ENCODE assay signal across 18 cellular contexts in genomic region chr9:120617637-120617979, GRCh38. TPM values are rescaled to one million over a fixed set of nuclear protein-coding genes. Genes with fewer than 3 reads are reported as not detected.
A peak's percentile ranks its signal among the peaks of the same experiment; 100 is the strongest.
DNase-seq lines count a peak whose midpoint lies in the region; ATAC-seq, FAIRE-seq and TF ChIP-seq lines count a peak whose summit lies in the region.
"Had no signal": no experiment of that assay in that cellular context is flagged by ENCODE, and none has a peak within 500 bp of the region (broad histone marks: within the 10 kb centered on the region; RNA-seq: fewer than 3 reads in every experiment).

No MANE protein-coding gene starts in this region.

- H3K4me3 ChIP-seq in AG10803 (ENCODE audit: low read length): no peak overlapping the region
- H3K4me3 ChIP-seq: SJSA1, transverse colon had no signal

- DNase-seq in AG10803 (ENCODE audit: low read depth) (peak; percentile 62), LHCN-M2 (ENCODE audit: low read depth) (peak; percentile 5), left lobe of liver (ENCODE audit: low spot score) (no peak), HT-29 (ENCODE audit: low spot score) (no peak), cardiac septum (ENCODE audit: low spot score) (no peak), D721Med (ENCODE audit: insufficient read length, low spot score) (no peak)
- DNase-seq in activated CD4-positive, alpha-beta T cell treated with anti-CD3 and anti-CD28 coated beads for 36 hours: no peak
- DNase-seq: activated CD8-positive, alpha-beta memory T cell treated with anti-CD3 and anti-CD28 coated beads, Interleukin-2, amount 10 ng/mL, durations not matched to agents 7 days and 5 days; DND-41; KG1; transverse colon had no signal

- CTCF ChIA-PET in activated CD4-positive, alpha-beta T cell treated with anti-CD3 and anti-CD28 coated beads for 36 hours (lab: Charles Lee): interaction anchor here (0.8 to 1.7 kb wide), 2 partner anchors 9 to 94 kb away, joined by 3 to 5 read pairs; no protein-coding TSS in a partner anchor

- intact Hi-C loops in cardiac septum (cut with DNase I): no loop called here
- intact Hi-C loops in activated CD4-positive, alpha-beta T cell treated with anti-CD3 and anti-CD28 coated beads for 36 hours (cut with DNase I, micrococcal nuclease): loop anchor here (5.0 to 10.0 kb wide), 4 partner anchors 95 to 447 kb away; partner anchors contain the start of gene MEGF9 (in 1 of the 2)

- no peak overlapping the region for H3K27ac Mint-ChIP-seq in activated CD4-positive, alpha-beta T cell treated with anti-CD3 and anti-CD28 coated beads for 36 hours
- H3K27ac Mint-ChIP-seq: activated CD8-positive, alpha-beta memory T cell treated with anti-CD3 and anti-CD28 coated beads, Interleukin-2, amount 10 ng/mL, durations not matched to agents 7 days and 5 days; activated naive CD4-positive, alpha-beta T cell treated with anti-CD3 and anti-CD28 coated beads, Interleukin-2, amount 50 U/mL, for 24 hours; memory B cell had no signal

- TF ChIP-seq CTCF in AG10803 (conservative IDR thresholded peaks at IDR 0.05; ENCODE audit: low read length): no peak
- no peak for TF ChIP-seq CTCF in D721Med (IDR thresholded peaks at IDR 0.05; ENCODE audit: insufficient read depth, missing control alignments)

- no peaks in the 10 kb centered on the region for H3K36me3 Mint-ChIP-seq in activated CD4-positive, alpha-beta T cell treated with anti-CD3 and anti-CD28 coated beads for 36 hours (ENCODE audit: low read depth)
- H3K36me3 Mint-ChIP-seq: activated CD8-positive, alpha-beta memory T cell treated with anti-CD3 and anti-CD28 coated beads, Interleukin-2, amount 10 ng/mL, durations not matched to agents 7 days and 5 days; activated naive CD4-positive, alpha-beta T cell treated with anti-CD3 and anti-CD28 coated beads, Interleukin-2, amount 50 U/mL, for 24 hours had no signal

- peaks cover 5% of the 10 kb centered on the region for H3K4me1 Mint-ChIP-seq in activated CD4-positive, alpha-beta T cell treated with anti-CD3 and anti-CD28 coated beads for 36 hours

- H3K27ac ChIP-seq in angular gyrus (ENCODE audit: low read depth, low read length): peak overlapping the region; percentile 57
- H3K27ac ChIP-seq: SJSA1, transverse colon had no signal

- no peaks in the 10 kb centered on the region for H3K9me3 Mint-ChIP-seq in activated CD4-positive, alpha-beta T cell treated with anti-CD3 and anti-CD28 coated beads for 36 hours (ENCODE audit: low read depth)
- H3K9me3 Mint-ChIP-seq: activated naive CD4-positive, alpha-beta T cell treated with anti-CD3 and anti-CD28 coated beads, Interleukin-2, amount 50 U/mL, for 24 hours; memory B cell had no signal

- H3K4me3 Mint-ChIP-seq in activated CD4-positive, alpha-beta T cell treated with anti-CD3 and anti-CD28 coated beads for 36 hours: no peak overlapping the region
- H3K4me3 Mint-ChIP-seq: activated CD8-positive, alpha-beta memory T cell treated with anti-CD3 and anti-CD28 coated beads, Interleukin-2, amount 10 ng/mL, durations not matched to agents 7 days and 5 days; activated naive CD4-positive, alpha-beta T cell treated with anti-CD3 and anti-CD28 coated beads, Interleukin-2, amount 50 U/mL, for 24 hours; memory B cell had no signal

- POLR2A ChIA-PET in activated CD4-positive, alpha-beta T cell treated with anti-CD3 and anti-CD28 coated beads for 36 hours (lab: Charles Lee): interaction anchor here (0.6 kb wide), 1 partner anchor 29 kb away, joined by 3 read pairs; no protein-coding TSS in a partner anchor

- FAIRE-seq in D721Med (lab: Jason Lieb, UNC): no peak
- FAIRE-seq: colon, GM12892 had no signal

- ATAC-seq in left lobe of liver: peak; percentile 85
- ATAC-seq in activated CD4-positive, alpha-beta T cell treated with anti-CD3 and anti-CD28 coated beads for 36 hours: no peak
- ATAC-seq: activated CD8-positive, alpha-beta memory T cell treated with anti-CD3 and anti-CD28 coated beads, Interleukin-2, amount 10 ng/mL, durations not matched to agents 7 days and 5 days; esophagus mucosa had no signal

- H3K27me3 Mint-ChIP-seq in activated CD4-positive, alpha-beta T cell treated with anti-CD3 and anti-CD28 coated beads for 36 hours: no peaks in the 10 kb centered on the region
- H3K27me3 Mint-ChIP-seq: activated CD8-positive, alpha-beta memory T cell treated with anti-CD3 and anti-CD28 coated beads, Interleukin-2, amount 10 ng/mL, durations not matched to agents 7 days and 5 days; activated naive CD4-positive, alpha-beta T cell treated with anti-CD3 and anti-CD28 coated beads, Interleukin-2, amount 50 U/mL, for 24 hours; memory B cell had no signal

RNA-seq across cellular contexts. Expression of gene CDK5RAP2, which starts 37.6 kb away (rescaled TPM):
- total RNA-seq in LHCN-M2 (2014; rRNA removed) (42.7 and 44.8 TPM in 2 replicates), left lobe of liver (27.4 TPM), cardiac septum (48.2 TPM)
- polyA plus RNA-seq in LHCN-M2 (2012): 30.5 TPM
- 22.2 and 29.5 TPM in 2 replicates for total RNA-seq in HT-29 (2014; rRNA removed; shearing (Covaris generic))
- total RNA-seq in activated CD4-positive, alpha-beta T cell treated with anti-CD3 and anti-CD28 coated beads for 36 hours: 10 to 100 TPM; 68.8 to 85.8 TPM

Comparison
In these comparisons a context has a peak if more than half of its experiments do, and no peak if none do; other contexts are left out.
1. DNase-seq: peak in AG10803 (single experiment) and LHCN-M2 (single experiment); none in left lobe of liver (single experiment), HT-29 (single experiment), cardiac septum (single experiment), activated CD4-positive, alpha-beta T cell treated with anti-CD3 and anti-CD28 coated beads for 36 hours (single experiment) and D721Med (single experiment).